1 cellular context compared by ENCODE assay signal in the genomic region with DNA sequence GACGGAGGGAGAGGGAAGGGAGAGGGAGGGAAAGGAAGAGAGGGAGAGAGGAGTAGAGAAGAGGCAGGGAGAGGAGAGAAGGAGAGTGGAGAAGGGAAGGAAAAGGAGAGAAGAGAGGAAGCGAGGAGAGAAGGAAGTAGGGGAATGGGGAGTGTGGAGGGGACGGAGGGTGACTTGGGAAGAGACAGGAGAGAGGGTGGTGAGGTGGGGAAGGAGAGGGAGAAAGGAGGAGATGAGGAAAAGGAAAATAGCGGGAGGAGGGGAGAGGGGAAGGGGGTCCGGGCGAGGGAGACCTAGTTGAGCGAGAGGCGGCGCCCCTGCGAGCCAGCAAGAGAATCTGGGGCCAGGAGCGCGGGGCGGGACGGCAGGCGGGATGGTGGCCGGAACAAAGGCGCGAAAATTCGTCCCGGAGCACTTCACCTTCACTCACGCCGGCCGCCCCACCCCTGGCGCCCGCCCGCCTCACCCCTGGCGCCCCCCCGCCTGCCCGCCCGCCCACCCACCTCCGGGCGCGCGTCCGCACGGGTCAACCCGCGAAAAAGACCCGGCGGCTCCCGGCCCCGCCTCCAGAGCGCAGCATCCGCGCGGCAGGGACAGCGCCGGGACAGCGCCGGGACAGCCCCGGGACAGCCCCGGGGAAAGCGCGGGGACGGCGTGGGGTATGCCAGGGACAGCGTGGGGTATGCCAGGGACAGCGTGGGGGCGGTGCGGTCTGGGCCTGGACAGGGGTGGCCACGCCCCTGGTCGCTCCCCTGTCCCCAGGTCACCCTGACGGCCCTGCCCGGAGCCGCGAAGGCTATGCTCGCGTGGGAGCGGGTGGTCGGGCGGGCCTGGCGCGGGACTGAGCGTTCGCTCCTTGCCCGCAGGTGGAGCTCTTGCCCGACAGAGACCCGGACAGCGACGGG.
TF ChIP-seq lines count a peak whose summit lies in the region.

No MANE protein-coding gene starts in this region.

TF ChIP-seq in neural cell, 6 proteins besides CTCF, POLR2A, EP300 and RAD21 (continued from another document):
- TF ChIP-seq POLR2AphosphoS5 (IDR thresholded peaks at IDR 0.05): peak; percentile 33
